14 cellular contexts compared by ENCODE assay signal in genomic region chr22:46942816-46943783, GRCh38.
DNase-seq lines count a peak whose midpoint lies in the region; ATAC-seq, FAIRE-seq and TF ChIP-seq lines count a peak whose summit lies in the region.
"Had no signal": no experiment of that assay in that cellular context is flagged by ENCODE, and none has a peak within 500 bp of the region (broad histone marks: within the 10 kb centered on the region; RNA-seq: fewer than 3 reads in every experiment).

No MANE protein-coding gene starts in this region.

- no peak overlapping the region for H3K27ac Mint-ChIP-seq in activated naive CD4-positive, alpha-beta T cell treated with anti-CD3 and anti-CD28 coated beads for 36 hours
- H3K27ac Mint-ChIP-seq: T-helper 1 cell treated with Interleukin-12 subunit alpha and Interleukin-12 subunit beta and Interleukin-4 antibody, amounts not matched to agents 30 μg/mL and 1 μg/mL, for 36 hours had no signal

- H3K27me3 Mint-ChIP-seq in activated naive CD4-positive, alpha-beta T cell treated with anti-CD3 and anti-CD28 coated beads for 36 hours (ENCODE audit: low read depth): no peaks in the 10 kb centered on the region

- H3K4me3 ChIP-seq in muscle layer of duodenum (ENCODE audit: low read depth in 1 of 2, low read length in 2 of 2): no peak overlapping the region

- no peaks in the 10 kb centered on the region for H3K4me1 ChIP-seq in muscle layer of duodenum (ENCODE audit: control insufficient read depth in 1 of 2, insufficient read depth in 2 of 2, low read length in 2 of 2)

- H3K36me3 ChIP-seq in muscle layer of duodenum (ENCODE audit: control insufficient read depth in 1 of 2, insufficient read depth in 2 of 2, low read length in 2 of 2): no peaks in the 10 kb centered on the region

- no peaks in the 10 kb centered on the region for H3K27me3 ChIP-seq in muscle layer of duodenum (ENCODE audit: low read depth, low read length)

- no peak for TF ChIP-seq POLR2A in GM18505 (IDR thresholded peaks at IDR 0.05; ENCODE audit: borderline replicate concordance, extremely low read depth, insufficient read depth, insufficient read length)

- FAIRE-seq in urothelium cell line (lab: Jason Lieb, UNC): peak; percentile 17
- FAIRE-seq: colon, H54 had no signal

- CTCF ChIA-PET in activated naive CD4-positive, alpha-beta T cell treated with anti-CD3 and anti-CD28 coated beads for 36 hours (lab: Charles Lee): interaction anchor here (0.5 to 0.7 kb wide), 2 partner anchors 43 to 51 kb away, joined by 4 to 6 read pairs; no protein-coding TSS in a partner anchor

- DNase-seq in activated naive CD4-positive, alpha-beta T cell treated with anti-CD3 and anti-CD28 coated beads for 36 hours: peak; percentile 21
- DNase-seq in activated naive CD4-positive, alpha-beta T cell (lab: John Stamatoyannopoulos, UW): no peak
- DNase-seq in urothelium cell line (ENCODE audit: low spot score): no peak
- DNase-seq in D341Med (ENCODE audit: low spot score): no peak
- DNase-seq in NCI-H1694 (lab: John Stamatoyannopoulos, UW): no peak
- DNase-seq: GDM1, NCI-H82, occipital lobe had no signal

- H3K36me3 Mint-ChIP-seq in activated naive CD4-positive, alpha-beta T cell treated with anti-CD3 and anti-CD28 coated beads for 36 hours (ENCODE audit: low read depth): no peaks in the 10 kb centered on the region

- intact Hi-C loops in activated naive CD4-positive, alpha-beta T cell treated with anti-CD3 and anti-CD28 coated beads for 36 hours (cut with micrococcal nuclease): no loop called here

- H3K9me3 ChIP-seq in muscle layer of duodenum (ENCODE audit: control insufficient read depth in 1 of 2, low read length in 2 of 2): no peaks in the 10 kb centered on the region

- ATAC-seq in esophagus mucosa (peak; percentile 28), GM18505 (IDR thresholded peaks at IDR 0.05; ENCODE audit: unreplicated experiment) (no peak)

- H3K4me1 Mint-ChIP-seq in activated naive CD4-positive, alpha-beta T cell treated with anti-CD3 and anti-CD28 coated beads for 36 hours (ENCODE audit: low read depth): peaks cover 5% of the 10 kb centered on the region

- H3K9me3 Mint-ChIP-seq in activated naive CD4-positive, alpha-beta T cell treated with anti-CD3 and anti-CD28 coated beads for 36 hours: no peaks in the 10 kb centered on the region
- H3K9me3 Mint-ChIP-seq: T-helper 1 cell treated with Interleukin-12 subunit alpha and Interleukin-12 subunit beta and Interleukin-4 antibody, amounts not matched to agents 30 μg/mL and 1 μg/mL, for 36 hours had no signal

- no peak overlapping the region for H3K4me3 Mint-ChIP-seq in activated naive CD4-positive, alpha-beta T cell treated with anti-CD3 and anti-CD28 coated beads for 36 hours
- H3K4me3 Mint-ChIP-seq: T-helper 1 cell treated with Interleukin-12 subunit alpha and Interleukin-12 subunit beta and Interleukin-4 antibody, amounts not matched to agents 30 μg/mL and 1 μg/mL, for 36 hours had no signal

- peak overlapping the region; percentile 25 for H3K27ac ChIP-seq in muscle layer of duodenum (ENCODE audit: low read length)
